In the genomic region with DNA sequence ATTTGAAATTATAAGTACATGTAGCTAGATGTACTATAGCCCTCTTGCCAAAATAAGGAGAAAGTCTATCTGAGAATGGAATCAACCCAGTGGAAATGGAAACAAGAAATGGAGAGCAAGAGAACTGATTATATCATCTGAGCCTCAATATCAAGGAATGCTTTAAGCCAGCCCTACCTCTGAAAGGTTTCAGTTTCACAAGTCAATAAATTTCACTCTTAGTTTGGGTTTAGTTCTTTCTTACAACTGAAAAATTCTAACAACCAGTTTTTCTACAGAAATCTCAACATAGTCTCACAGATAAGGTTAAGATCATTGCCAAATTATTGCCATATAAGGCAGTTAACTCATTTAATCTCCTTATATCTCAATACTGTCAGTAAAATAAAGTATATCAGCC, we compare ENCODE assay signal across 17 cellular contexts.
DNase-seq lines count a peak whose midpoint lies in the region; ATAC-seq and TF ChIP-seq lines count a peak whose summit lies in the region.
"Had no signal": no experiment of that assay in that cellular context is flagged by ENCODE, and none has a peak within 500 bp of the region (broad histone marks: within the 10 kb centered on the region; RNA-seq: fewer than 3 reads in every experiment).

No MANE protein-coding gene starts in this region.

- POLR2A ChIA-PET in WTC11 (lab: Charles Lee): no interaction called here

- H3K27ac Mint-ChIP-seq in T-helper 2 cell treated with Interferon-gamma antibody and Interleukin-4, amounts not matched to agents 5 μg/mL and 100 μg/mL, for 36 hours: peak overlapping the region; percentile 4
- peak overlapping the region; percentile 20 for H3K27ac Mint-ChIP-seq in memory B cell
- H3K27ac Mint-ChIP-seq in WTC11: no peak overlapping the region
- H3K27ac Mint-ChIP-seq: CD8-positive, alpha-beta T cell; IgD-negative memory B cell had no signal

- H3K4me3 Mint-ChIP-seq in T-helper 2 cell treated with Interferon-gamma antibody and Interleukin-4, amounts not matched to agents 5 μg/mL and 100 μg/mL, for 36 hours: peak overlapping the region; percentile 0
- H3K4me3 Mint-ChIP-seq in memory B cell (no peak overlapping the region), WTC11 (no peak overlapping the region)
- H3K4me3 Mint-ChIP-seq: CD8-positive, alpha-beta T cell had no signal

- no peaks in the 10 kb centered on the region for H3K9me3 Mint-ChIP-seq in T-helper 2 cell treated with Interferon-gamma antibody and Interleukin-4, amounts not matched to agents 5 μg/mL and 100 μg/mL, for 36 hours
- H3K9me3 Mint-ChIP-seq in memory B cell: no peaks in the 10 kb centered on the region
- no peaks in the 10 kb centered on the region for H3K9me3 Mint-ChIP-seq in WTC11
- H3K9me3 Mint-ChIP-seq: CD8-positive, alpha-beta T cell; IgD-negative memory B cell had no signal

- peaks cover 41% of the 10 kb centered on the region for H3K36me3 Mint-ChIP-seq in T-helper 2 cell treated with Interferon-gamma antibody and Interleukin-4, amounts not matched to agents 5 μg/mL and 100 μg/mL, for 36 hours (ENCODE audit: low read depth)
- H3K36me3 Mint-ChIP-seq in memory B cell (peaks cover 36% of the 10 kb centered on the region), WTC11 (peaks cover 2% of the 10 kb centered on the region; the same call in 1 of the 2 replicates)

- H3K4me1 Mint-ChIP-seq in T-helper 2 cell treated with Interferon-gamma antibody and Interleukin-4, amounts not matched to agents 5 μg/mL and 100 μg/mL, for 36 hours (ENCODE audit: low read depth): peaks cover 39% of the 10 kb centered on the region
- peaks cover 8% of the 10 kb centered on the region for H3K4me1 Mint-ChIP-seq in memory B cell
- peaks cover 3% of the 10 kb centered on the region for H3K4me1 Mint-ChIP-seq in WTC11

- CTCF ChIA-PET in WTC11 (lab: Charles Lee): no interaction called here

- no peaks in the 10 kb centered on the region for H3K27me3 Mint-ChIP-seq in T-helper 2 cell treated with Interferon-gamma antibody and Interleukin-4, amounts not matched to agents 5 μg/mL and 100 μg/mL, for 36 hours (ENCODE audit: low read depth)
- H3K27me3 Mint-ChIP-seq in memory B cell: no peaks in the 10 kb centered on the region
- H3K27me3 Mint-ChIP-seq in WTC11 (ENCODE audit: low read depth): no peaks in the 10 kb centered on the region
- H3K27me3 Mint-ChIP-seq: IgD-negative memory B cell had no signal

- TF ChIP-seq CTCF in GM20000 (IDR thresholded peaks at IDR 0.05; ENCODE audit: extremely low read depth, missing control alignments): no peak
- no peak for TF ChIP-seq CTCF in WTC11 (IDR thresholded peaks at IDR 0.05)

- DNase-seq in NCI-H2029 (lab: John Stamatoyannopoulos, UW) (peak; percentile 12), NCI-H2029 treated with DMSO at 0.1 percent for 48 hours (lab: John Stamatoyannopoulos, UW) (no peak), GM20000 (ENCODE audit: low spot score) (peak; percentile 7), memory B cell (ENCODE audit: low spot score in 2 of 2) (no peak), ACHN (no peak), WTC11 (ENCODE audit: low spot score) (no peak)
- DNase-seq in T-helper 2 cell treated with Interferon-gamma antibody and Interleukin-4, amounts not matched to agents 5 μg/mL and 100 μg/mL, for 36 hours (ENCODE audit: low spot score): no peak
- no peak for DNase-seq in activated naive CD4-positive, alpha-beta T cell treated with anti-CD3 and anti-CD28 coated beads, Interleukin-2, amount 50 U/mL, for 16 hours
- DNase-seq: CD8-positive, alpha-beta T cell; DMS79 treated with DMSO at 0.1 percent for 48 hours; MV-4-11; NCI-H1417; NCI-H2081 treated with DMSO at 0.1 percent for 48 hours; NCI-H524; Peyer's patch; Right ventricle myocardium superior had no signal

- in situ Hi-C loops in ACHN (cut with HindIII; ENCODE audit: low pct_ligation_motif_present, low pct_unique_long_range_greater_than_20kb, low sequenced_read_pairs): no loop called here

- ATAC-seq in memory B cell (ENCODE audit: low read depth): no peak
- no peak for ATAC-seq in WTC11
- ATAC-seq: CD8-positive, alpha-beta T cell had no signal

TF ChIP-seq in WTC11, 78 proteins besides CTCF, POLR2A, EP300 and RAD21 (continues in another document):
- TF ChIP-seq, protein P1, sequence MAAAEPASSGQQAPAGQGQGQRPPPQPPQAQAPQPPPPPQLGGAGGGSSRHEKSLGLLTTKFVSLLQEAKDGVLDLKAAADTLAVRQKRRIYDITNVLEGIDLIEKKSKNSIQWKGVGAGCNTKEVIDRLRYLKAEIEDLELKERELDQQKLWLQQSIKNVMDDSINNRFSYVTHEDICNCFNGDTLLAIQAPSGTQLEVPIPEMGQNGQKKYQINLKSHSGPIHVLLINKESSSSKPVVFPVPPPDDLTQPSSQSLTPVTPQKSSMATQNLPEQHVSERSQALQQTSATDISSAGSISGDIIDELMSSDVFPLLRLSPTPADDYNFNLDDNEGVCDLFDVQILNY (CRISPR knock-in tag; IDR thresholded peaks at IDR 0.05): no peak
- TF ChIP-seq ATF1 (CRISPR knock-in tag; IDR thresholded peaks at IDR 0.05) (no peak), JAZF1 (CRISPR knock-in tag; IDR thresholded peaks at IDR 0.05) (no peak), JUN (CRISPR knock-in tag; IDR thresholded peaks at IDR 0.05) (no peak), TCF7 (CRISPR knock-in tag; IDR thresholded peaks at IDR 0.05; ENCODE audit: low read depth) (no peak), SOX15 (CRISPR knock-in tag; IDR thresholded peaks at IDR 0.05) (no peak), NR2C2 (CRISPR knock-in tag; IDR thresholded peaks at IDR 0.05) (no peak), NFYB (CRISPR knock-in tag; conservative IDR thresholded peaks at IDR 0.05; ENCODE audit: low read depth) (no peak), CREB1 (CRISPR knock-in tag; IDR thresholded peaks at IDR 0.05) (no peak), MYBL2 (CRISPR knock-in tag; IDR thresholded peaks at IDR 0.05) (no peak), GRHL2 (CRISPR knock-in tag; IDR thresholded peaks at IDR 0.05; ENCODE audit: insufficient replicate concordance, severe bottlenecking) (no peak), FOXK1 (CRISPR knock-in tag; IDR thresholded peaks at IDR 0.05) (no peak), ZNF416 (CRISPR knock-in tag; IDR thresholded peaks at IDR 0.05) (no peak)
- TF ChIP-seq, protein P2, sequence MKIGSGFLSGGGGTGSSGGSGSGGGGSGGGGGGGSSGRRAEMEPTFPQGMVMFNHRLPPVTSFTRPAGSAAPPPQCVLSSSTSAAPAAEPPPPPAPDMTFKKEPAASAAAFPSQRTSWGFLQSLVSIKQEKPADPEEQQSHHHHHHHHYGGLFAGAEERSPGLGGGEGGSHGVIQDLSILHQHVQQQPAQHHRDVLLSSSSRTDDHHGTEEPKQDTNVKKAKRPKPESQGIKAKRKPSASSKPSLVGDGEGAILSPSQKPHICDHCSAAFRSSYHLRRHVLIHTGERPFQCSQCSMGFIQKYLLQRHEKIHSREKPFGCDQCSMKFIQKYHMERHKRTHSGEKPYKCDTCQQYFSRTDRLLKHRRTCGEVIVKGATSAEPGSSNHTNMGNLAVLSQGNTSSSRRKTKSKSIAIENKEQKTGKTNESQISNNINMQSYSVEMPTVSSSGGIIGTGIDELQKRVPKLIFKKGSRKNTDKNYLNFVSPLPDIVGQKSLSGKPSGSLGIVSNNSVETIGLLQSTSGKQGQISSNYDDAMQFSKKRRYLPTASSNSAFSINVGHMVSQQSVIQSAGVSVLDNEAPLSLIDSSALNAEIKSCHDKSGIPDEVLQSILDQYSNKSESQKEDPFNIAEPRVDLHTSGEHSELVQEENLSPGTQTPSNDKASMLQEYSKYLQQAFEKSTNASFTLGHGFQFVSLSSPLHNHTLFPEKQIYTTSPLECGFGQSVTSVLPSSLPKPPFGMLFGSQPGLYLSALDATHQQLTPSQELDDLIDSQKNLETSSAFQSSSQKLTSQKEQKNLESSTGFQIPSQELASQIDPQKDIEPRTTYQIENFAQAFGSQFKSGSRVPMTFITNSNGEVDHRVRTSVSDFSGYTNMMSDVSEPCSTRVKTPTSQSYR (CRISPR knock-in tag; IDR thresholded peaks at IDR 0.05): no peak
- TF ChIP-seq, protein P3, sequence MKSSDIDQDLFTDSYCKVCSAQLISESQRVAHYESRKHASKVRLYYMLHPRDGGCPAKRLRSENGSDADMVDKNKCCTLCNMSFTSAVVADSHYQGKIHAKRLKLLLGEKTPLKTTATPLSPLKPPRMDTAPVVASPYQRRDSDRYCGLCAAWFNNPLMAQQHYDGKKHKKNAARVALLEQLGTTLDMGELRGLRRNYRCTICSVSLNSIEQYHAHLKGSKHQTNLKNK (CRISPR knock-in tag; IDR thresholded peaks at IDR 0.05): no peak
- TF ChIP-seq, protein P4, sequence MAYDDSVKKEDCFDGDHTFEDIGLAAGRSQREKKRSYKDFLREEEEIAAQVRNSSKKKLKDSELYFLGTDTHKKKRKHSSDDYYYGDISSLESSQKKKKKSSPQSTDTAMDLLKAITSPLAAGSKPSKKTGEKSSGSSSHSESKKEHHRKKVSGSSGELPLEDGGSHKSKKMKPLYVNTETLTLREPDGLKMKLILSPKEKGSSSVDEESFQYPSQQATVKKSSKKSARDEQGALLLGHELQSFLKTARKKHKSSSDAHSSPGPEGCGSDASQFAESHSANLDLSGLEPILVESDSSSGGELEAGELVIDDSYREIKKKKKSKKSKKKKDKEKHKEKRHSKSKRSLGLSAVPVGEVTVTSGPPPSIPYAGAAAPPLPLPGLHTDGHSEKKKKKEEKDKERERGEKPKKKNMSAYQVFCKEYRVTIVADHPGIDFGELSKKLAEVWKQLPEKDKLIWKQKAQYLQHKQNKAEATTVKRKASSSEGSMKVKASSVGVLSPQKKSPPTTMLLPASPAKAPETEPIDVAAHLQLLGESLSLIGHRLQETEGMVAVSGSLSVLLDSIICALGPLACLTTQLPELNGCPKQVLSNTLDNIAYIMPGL (CRISPR knock-in tag; IDR thresholded peaks at IDR 0.05): no peak
- TF ChIP-seq, protein P5, sequence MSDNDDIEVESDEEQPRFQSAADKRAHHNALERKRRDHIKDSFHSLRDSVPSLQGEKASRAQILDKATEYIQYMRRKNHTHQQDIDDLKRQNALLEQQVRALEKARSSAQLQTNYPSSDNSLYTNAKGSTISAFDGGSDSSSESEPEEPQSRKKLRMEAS (CRISPR knock-in tag; IDR thresholded peaks at IDR 0.05): no peak

Comparison
In these comparisons a context has a peak if more than half of its experiments do, and no peak if none do; other contexts are left out.
1. DNase-seq: peak in NCI-H2029 (single experiment) and GM20000 (single experiment); none in NCI-H2029 treated with DMSO at 0.1 percent for 48 hours (single experiment), T-helper 2 cell treated with Interferon-gamma antibody and Interleukin-4, amounts not matched to agents 5 μg/mL and 100 μg/mL, for 36 hours (single experiment), memory B cell (0 of 2), ACHN (single experiment), activated naive CD4-positive, alpha-beta T cell treated with anti-CD3 and anti-CD28 coated beads, Interleukin-2, amount 50 U/mL, for 16 hours (single experiment) and WTC11 (single experiment).